In genomic region chr21:35062016-35062415, GRCh38 we compare ENCODE assay signal across 37 cellular contexts. TPM values are rescaled to one million over a fixed set of nuclear protein-coding genes. Genes with fewer than 3 reads are reported as not detected.
"Had no signal": no experiment of that assay in that cellular context is flagged by ENCODE, and none has a peak within 500 bp of the region (broad histone marks: within the 10 kb centered on the region; RNA-seq: fewer than 3 reads in every experiment).

No MANE protein-coding gene starts in this region.

- H3K4me1 ChIP-seq: ascending aorta had no signal

- H3K4me3 ChIP-seq: ascending aorta, cardiac muscle cell had no signal

- H3K9me3 Mint-ChIP-seq: activated B cell treated with CpG ODN at 0.5 μM for 24 hours; activated CD4-positive, alpha-beta memory T cell treated with anti-CD3 and anti-CD28 coated beads for 36 hours; activated CD8-positive, alpha-beta T cell treated with anti-CD3 and anti-CD28 coated beads for 36 hours; activated naive CD4-positive, alpha-beta T cell treated with anti-CD3 and anti-CD28 coated beads for 36 hours; activated naive CD8-positive, alpha-beta T cell treated with anti-CD3 and anti-CD28 coated beads, Interleukin-2, amount 50 U/mL, for 24 hours; activated T-cell treated with anti-CD3 and anti-CD28 coated beads, Interleukin-2, amount 50 U/mL, for 4 hours; activated T-helper 1 cell treated with anti-CD3 and anti-CD28 coated beads, Interleukin-12 subunit alpha, Interleukin-12 subunit beta, Interleukin-2, Interleukin-4 antibody, amounts not matched to agents 30 ng/mL and 10 ng/mL and 1 ng/mL, durations not matched to agents 14 hours and 24 hours and 36 hours; activated T-helper 17 cell treated with anti-CD3 and anti-CD28 coated beads, Interleukin-2, amount 50 U/mL, for 72 hours; brain; central memory CD8-positive, alpha-beta T cell had no signal

- H3K9me3 ChIP-seq: ascending aorta had no signal

- H3K36me3 Mint-ChIP-seq: activated CD4-positive, alpha-beta memory T cell treated with anti-CD3 and anti-CD28 coated beads for 36 hours; activated naive CD8-positive, alpha-beta T cell treated with anti-CD3 and anti-CD28 coated beads, Interleukin-2, amount 10 ng/mL, durations not matched to agents 7 days and 5 days; brain had no signal

- H3K27ac Mint-ChIP-seq: activated B cell treated with CpG ODN at 0.5 μM for 24 hours; activated CD4-positive, alpha-beta memory T cell treated with anti-CD3 and anti-CD28 coated beads for 36 hours; activated CD4-positive, alpha-beta T cell treated with anti-CD3 and anti-CD28 coated beads, Interleukin-2, amount 10 ng/mL, durations not matched to agents 24 days and 14 days; activated CD8-positive, alpha-beta T cell treated with anti-CD3 and anti-CD28 coated beads for 36 hours; activated naive CD4-positive, alpha-beta T cell treated with anti-CD3 and anti-CD28 coated beads, Interleukin-2, amount 50 U/mL, for 72 hours; activated naive CD8-positive, alpha-beta T cell treated with anti-CD3 and anti-CD28 coated beads, Interleukin-2, amount 10 ng/mL, durations not matched to agents 7 days and 5 days; activated naive CD8-positive, alpha-beta T cell treated with anti-CD3 and anti-CD28 coated beads, Interleukin-2, amount 50 U/mL, for 24 hours; activated T-cell treated with anti-CD3 and anti-CD28 coated beads, Interleukin-2, amount 50 U/mL, for 72 hours; activated T-helper 1 cell treated with anti-CD3 and anti-CD28 coated beads, Interleukin-12 subunit alpha, Interleukin-12 subunit beta, Interleukin-2, Interleukin-4 antibody, amounts not matched to agents 30 ng/mL and 10 ng/mL and 1 ng/mL, durations not matched to agents 14 hours and 24 hours and 36 hours; activated T-helper 17 cell treated with anti-CD3 and anti-CD28 coated beads, Interleukin-2, amount 50 U/mL, for 72 hours; brain; T-helper 1 cell treated with Interleukin-12 subunit alpha and Interleukin-12 subunit beta and Interleukin-4 antibody, amounts not matched to agents 30 μg/mL and 1 μg/mL, for 36 hours; T-helper 2 cell treated with Interferon-gamma antibody and Interleukin-4, amounts not matched to agents 5 μg/mL and 100 μg/mL, for 36 hours had no signal

- DNase-seq: activated B cell treated with CpG ODN at 0.5 μM for 24 hours; activated CD4-positive, alpha-beta memory T cell treated with anti-CD3 and anti-CD28 coated beads for 36 hours; activated CD4-positive, alpha-beta T cell treated with anti-CD3 and anti-CD28 coated beads for 4 hours; activated CD4-positive, alpha-beta T cell treated with anti-CD3 and anti-CD28 coated beads, Interleukin-2, amount 10 ng/mL, durations not matched to agents 24 days and 14 days; activated CD4-positive, alpha-beta T cell treated with anti-CD3 and anti-CD28 coated beads, Interleukin-2, amount 50 U/mL, for 1 hour; activated CD4-positive, alpha-beta T cell treated with anti-CD3 and anti-CD28 coated beads, Interleukin-2, amount 50 U/mL, for 4 hours; activated CD4-positive, CD25-positive, alpha-beta regulatory T cell treated with anti-CD3 and anti-CD28 coated beads, Interleukin-2, amount 50 U/mL, for 72 hours; activated CD8-positive, alpha-beta memory T cell treated with anti-CD3 and anti-CD28 coated beads, Interleukin-2, amount 50 U/mL, for 4 hours; activated CD8-positive, alpha-beta T cell treated with anti-CD3 and anti-CD28 coated beads for 36 hours; activated effector memory CD4-positive, alpha-beta T cell treated with anti-CD3 and anti-CD28 coated beads, Interleukin-2, amount 50 U/mL, for 16 hours; activated gamma-delta T cell treated with Interleukin-2 at 50 U/mL for 16 hours; activated naive CD4-positive, alpha-beta T cell; activated naive CD4-positive, alpha-beta T cell treated with anti-CD3 and anti-CD28 coated beads for 36 hours; activated naive CD4-positive, alpha-beta T cell treated with anti-CD3 and anti-CD28 coated beads, Interleukin-2, amount 50 U/mL, for 16 hours; activated naive CD8-positive, alpha-beta T cell treated with anti-CD3 and anti-CD28 coated beads, Interleukin-2, amount 10 ng/mL, durations not matched to agents 7 days and 5 days; activated naive CD8-positive, alpha-beta T cell treated with anti-CD3 and anti-CD28 coated beads, Interleukin-2, amount 50 U/mL, for 24 hours; activated T-cell treated with anti-CD3 and anti-CD28 coated beads for 4 hours; activated T-cell treated with anti-CD3 and anti-CD28 coated beads, Interleukin-2, amount 50 U/mL, for 1 hour; activated T-cell treated with anti-CD3 and anti-CD28 coated beads, Interleukin-2, amount 50 U/mL, for 4 hours; activated T-cell treated with anti-CD3 and anti-CD28 coated beads, Interleukin-2, amount 50 U/mL, for 72 hours; amygdala; anterior cingulate cortex; caudate nucleus; cerebellar nuclear complex; T-helper 1 cell; T-helper 2 cell; T-helper 9 cell had no signal

- H3K27me3 ChIP-seq: ascending aorta had no signal

- H3K4me1 Mint-ChIP-seq: brain had no signal

- H3K27ac ChIP-seq: ascending aorta, cardiac muscle cell, VCaP had no signal

- H3K27me3 Mint-ChIP-seq: activated naive CD8-positive, alpha-beta T cell treated with anti-CD3 and anti-CD28 coated beads, Interleukin-2, amount 50 U/mL, for 24 hours; activated T-helper 17 cell treated with anti-CD3 and anti-CD28 coated beads, Interleukin-2, amount 50 U/mL, for 72 hours; central memory CD8-positive, alpha-beta T cell had no signal

- H3K4me3 Mint-ChIP-seq: activated B cell treated with CpG ODN at 0.5 μM for 24 hours; activated CD4-positive, alpha-beta memory T cell treated with anti-CD3 and anti-CD28 coated beads for 36 hours; activated CD4-positive, alpha-beta T cell treated with anti-CD3 and anti-CD28 coated beads, Interleukin-2, amount 10 ng/mL, durations not matched to agents 24 days and 14 days; activated CD8-positive, alpha-beta T cell treated with anti-CD3 and anti-CD28 coated beads for 36 hours; activated naive CD4-positive, alpha-beta T cell treated with anti-CD3 and anti-CD28 coated beads for 36 hours; activated naive CD8-positive, alpha-beta T cell treated with anti-CD3 and anti-CD28 coated beads, Interleukin-2, amount 10 ng/mL, durations not matched to agents 7 days and 5 days; activated naive CD8-positive, alpha-beta T cell treated with anti-CD3 and anti-CD28 coated beads, Interleukin-2, amount 50 U/mL, for 24 hours; activated T-cell treated with anti-CD3 and anti-CD28 coated beads, Interleukin-2, amount 50 U/mL, for 4 hours; activated T-cell treated with anti-CD3 and anti-CD28 coated beads, Interleukin-2, amount 50 U/mL, for 72 hours; activated T-helper 1 cell treated with anti-CD3 and anti-CD28 coated beads, Interleukin-12 subunit alpha, Interleukin-12 subunit beta, Interleukin-2, Interleukin-4 antibody, amounts not matched to agents 30 ng/mL and 10 ng/mL and 1 ng/mL, durations not matched to agents 14 hours and 24 hours and 36 hours; activated T-helper 17 cell treated with anti-CD3 and anti-CD28 coated beads, Interleukin-2, amount 50 U/mL, for 72 hours; brain; central memory CD8-positive, alpha-beta T cell; T-helper 1 cell treated with Interleukin-12 subunit alpha and Interleukin-12 subunit beta and Interleukin-4 antibody, amounts not matched to agents 30 μg/mL and 1 μg/mL, for 36 hours; T-helper 2 cell treated with Interferon-gamma antibody and Interleukin-4, amounts not matched to agents 5 μg/mL and 100 μg/mL, for 36 hours had no signal

- H3K36me3 ChIP-seq: ascending aorta, cardiac muscle cell had no signal

- ATAC-seq: activated CD8-positive, alpha-beta T cell treated with anti-CD3 and anti-CD28 coated beads for 36 hours; activated naive CD4-positive, alpha-beta T cell treated with anti-CD3 and anti-CD28 coated beads, Interleukin-2, amount 50 U/mL, for 72 hours; activated naive CD8-positive, alpha-beta T cell treated with anti-CD3 and anti-CD28 coated beads, Interleukin-2, amount 50 U/mL, for 24 hours; activated T-cell treated with anti-CD3 and anti-CD28 coated beads, Interleukin-2, amount 50 U/mL, for 4 hours; activated T-cell treated with anti-CD3 and anti-CD28 coated beads, Interleukin-2, amount 50 U/mL, for 72 hours; activated T-helper 17 cell treated with anti-CD3 and anti-CD28 coated beads, Interleukin-2, amount 50 U/mL, for 72 hours had no signal

RNA-seq across cellular contexts. Expression of gene RUNX1, which starts 12.9 kb away (rescaled TPM):
- polyA plus RNA-seq: cardiac muscle cell had no signal
